In genomic region chr12:104516821-104517220, GRCh38 we compare ENCODE assay signal across 14 cellular contexts.
"Had no signal": no experiment of that assay in that cellular context is flagged by ENCODE, and none has a peak within 500 bp of the region (broad histone marks: within the 10 kb centered on the region; RNA-seq: fewer than 3 reads in every experiment).

No MANE protein-coding gene starts in this region.

- H3K27ac ChIP-seq: cardiac muscle cell, esophagus muscularis mucosa, transverse colon had no signal

- H3K4me3 ChIP-seq: cardiac muscle cell, esophagus muscularis mucosa, smooth muscle cell, transverse colon had no signal

- DNase-seq: activated CD4-positive, alpha-beta T cell treated with anti-CD3 and anti-CD28 coated beads for 48 hours; activated naive CD4-positive, alpha-beta T cell treated with anti-CD3 and anti-CD28 coated beads, Interleukin-2, amount 10 ng/mL, durations not matched to agents 7 days and 5 days; glutamatergic neuron; left cardiac atrium; mammary epithelial cell; naive thymus-derived CD8-positive, alpha-beta T cell; nucleus accumbens; right cardiac atrium; stimulated activated naive B cell treated with anti-CD40 and anti-IgM and Interleukin-4, amounts not matched to agents 10 μg/mL and 1 μg/mL and 100 μg/mL, for 72 hours; substantia nigra; transverse colon had no signal

- ATAC-seq: left cardiac atrium; naive thymus-derived CD8-positive, alpha-beta T cell; right cardiac atrium; stimulated activated naive B cell treated with anti-CD40 and anti-IgM and Interleukin-4, amounts not matched to agents 10 μg/mL and 1 μg/mL and 100 μg/mL, for 72 hours had no signal

- H3K9me3 ChIP-seq: esophagus muscularis mucosa, transverse colon had no signal

- H3K27me3 ChIP-seq: cardiac muscle cell, esophagus muscularis mucosa, transverse colon had no signal

- H3K36me3 ChIP-seq: cardiac muscle cell, esophagus muscularis mucosa, transverse colon had no signal
